ENCODE assay signal across 32 cellular contexts in genomic region chr2:188248513-188248912, GRCh38.
"Had no signal": no experiment of that assay in that cellular context is flagged by ENCODE, and none has a peak within 500 bp of the region (broad histone marks: within the 10 kb centered on the region; RNA-seq: fewer than 3 reads in every experiment).

No MANE protein-coding gene starts in this region.

- H3K9me3 ChIP-seq: MG63 had no signal

- H3K27me3 ChIP-seq: MG63 had no signal

- DNase-seq: Karpas-422, Kasumi-1, MG63, MM.1S, MV-4-11, NCI-H1048, NCI-H1092, NCI-H1092 treated with DMSO at 0.1 percent for 48 hours, NCI-H1105, NCI-H1105 treated with DMSO at 0.1 percent for 48 hours, NCI-H1417, NCI-H1417 treated with DMSO at 0.1 percent for 48 hours, NCI-H1436, NCI-H1436 treated with DMSO at 0.1 percent for 48 hours, NCI-H146, NCI-H1694, NCI-H1694 treated with DMSO at 0.1 percent for 48 hours, NCI-H187, NCI-H187 treated with DMSO at 0.1 percent for 48 hours, NCI-H1930, NCI-H2029, NCI-H2029 treated with DMSO at 0.1 percent for 48 hours, NCI-H2107, NCI-H2171, NCI-H2171 treated with DMSO at 0.1 percent for 48 hours, NCI-H2227 treated with DMSO at 0.1 percent for 48 hours, NCI-H226, NCI-H345, NCI-H446, NCI-H446 treated with DMSO at 0.1 percent for 48 hours, NCI-H510A, NCI-H510A treated with DMSO at 0.1 percent for 48 hours had no signal

- H3K36me3 ChIP-seq: MG63 had no signal

- H3K4me3 ChIP-seq: MG63 had no signal
